9 cellular contexts compared by ENCODE assay signal in genomic region chr17:2406903-2407790, GRCh38. TPM values are rescaled to one million over a fixed set of nuclear protein-coding genes. Genes with fewer than 3 reads are reported as not detected.
DNase-seq lines count a peak whose midpoint lies in the region; ATAC-seq and TF ChIP-seq lines count a peak whose summit lies in the region.
"Had no signal": no experiment of that assay in that cellular context is flagged by ENCODE, and none has a peak within 500 bp of the region (broad histone marks: within the 10 kb centered on the region; RNA-seq: fewer than 3 reads in every experiment).

No MANE protein-coding gene starts in this region.

- H3K27ac ChIP-seq in WERI-Rb-1 = peak overlapping the region; percentile 31; the same call in 1 of the 2 replicates
- peak overlapping the region; percentile 75 to 99 (median 81) for H3K27ac ChIP-seq in gastrocnemius medialis

- peak; percentile 18 to 38 for TF ChIP-seq POLR2A in gastrocnemius medialis (IDR thresholded peaks at IDR 0.05)

- H3K9me3 ChIP-seq in WERI-Rb-1 (ENCODE audit: severe bottlenecking) = no peaks in the 10 kb centered on the region
- no peaks in the 10 kb centered on the region for H3K9me3 ChIP-seq in gastrocnemius medialis

- in situ Hi-C loops in gastrocnemius medialis (cut with MboI; ENCODE audit: low sequenced_read_pairs in 4 of 4) = loop anchor here in 1 of 4 donors (25.0 kb wide), 1 partner anchor 305 kb away; the partner anchor contains the start of gene CLUH

- no peaks in the 10 kb centered on the region for H3K27me3 ChIP-seq in WERI-Rb-1 (ENCODE audit: insufficient read depth, low read depth, severe bottlenecking)
- H3K27me3 ChIP-seq in gastrocnemius medialis = no peaks in the 10 kb centered on the region

- ATAC-seq in gastrocnemius medialis (peak; percentile 70), HG03159 (IDR thresholded peaks at IDR 0.05; ENCODE audit: unreplicated experiment) (no peak), GM19351 (IDR thresholded peaks at IDR 0.05; ENCODE audit: unreplicated experiment) (no peak), GM21381 (IDR thresholded peaks at IDR 0.05; ENCODE audit: unreplicated experiment) (no peak)

- DNase-seq in ELR (ENCODE audit: low read depth) (peak; percentile 98), WERI-Rb-1 (no peak), glomerular visceral epithelial cell (ENCODE audit: extremely low spot score) (peak; percentile 87), gastrocnemius medialis (peak; percentile 51 to 76), NCI-H1694 treated with DMSO at 0.1 percent for 48 hours (lab: John Stamatoyannopoulos, UW) (no peak)
- DNase-seq: amygdala had no signal

- H3K4me3 ChIP-seq in WERI-Rb-1 (ENCODE audit: low read depth, low read length) (no peak overlapping the region), gastrocnemius medialis (no peak overlapping the region)

- H3K4me1 ChIP-seq in gastrocnemius medialis = peaks cover 39 to 48% of the 10 kb centered on the region in 2 donors

- H3K36me3 ChIP-seq in WERI-Rb-1 (peaks cover 17% of the 10 kb centered on the region), gastrocnemius medialis (no peaks in the 10 kb centered on the region)

- intact Hi-C loops in gastrocnemius medialis (cut with DNase I; ENCODE audit: low total_unique reads) = loop anchor here (10.0 kb wide), 1 partner anchor 188 kb away; the partner anchor contains the start of gene PAFAH1B1

- no peak for TF ChIP-seq CTCF in WERI-Rb-1 (IDR thresholded peaks at IDR 0.05; ENCODE audit: low read depth, low read length)
- TF ChIP-seq CTCF in gastrocnemius medialis (IDR thresholded peaks at IDR 0.05 in 4 of 5, conservative IDR thresholded peaks at IDR 0.05 in 1 of 5) = no peak

RNA-seq across cellular contexts. Expression of gene MNT, which starts 6.3 kb away (rescaled TPM):
- 1 to 10 TPM; 2.9 to 5.4 (median 4.2) TPM for total RNA-seq in gastrocnemius medialis

Comparison
In these comparisons a context has a peak if more than half of its experiments do, and no peak if none do; other contexts are left out.
1. DNase-seq: peak in ELR (single experiment), glomerular visceral epithelial cell (single experiment) and gastrocnemius medialis (2 of 2); none in WERI-Rb-1 (single experiment) and NCI-H1694 treated with DMSO at 0.1 percent for 48 hours (single experiment).
2. ATAC-seq: peak in gastrocnemius medialis (2 of 2); none in HG03159 (single experiment), GM19351 (single experiment) and GM21381 (single experiment).